19 cellular contexts compared by ENCODE assay signal in genomic region chr12:2039034-2039433, GRCh38.
"Had no signal": no experiment of that assay in that cellular context is flagged by ENCODE, and none has a peak within 500 bp of the region (broad histone marks: within the 10 kb centered on the region; RNA-seq: fewer than 3 reads in every experiment).

No MANE protein-coding gene starts in this region.

- H3K4me3 Mint-ChIP-seq: memory B cell; natural killer cell; stimulated activated naive CD8-positive, alpha-beta T cell treated with anti-CD3 and anti-CD28 coated beads, Interleukin-15, amount 100 ng/mL, for 72 hours; type B pancreatic cell had no signal

- ATAC-seq: gastrocnemius medialis; left colon; natural killer cell; pancreas; sciatic nerve; stimulated activated naive CD8-positive, alpha-beta T cell treated with anti-CD3 and anti-CD28 coated beads, Interleukin-15, amount 100 ng/mL, for 72 hours had no signal

- H3K27ac Mint-ChIP-seq: memory B cell; natural killer cell; stimulated activated naive CD8-positive, alpha-beta T cell treated with anti-CD3 and anti-CD28 coated beads, Interleukin-15, amount 100 ng/mL, for 72 hours; type B pancreatic cell had no signal

- H3K9me3 ChIP-seq: gastrocnemius medialis, pancreas, suprapubic skin had no signal

- H3K4me3 ChIP-seq: dorsolateral prefrontal cortex, gastrocnemius medialis, lung, pancreas, smooth muscle cell, suprapubic skin had no signal

- H3K4me1 ChIP-seq: pancreas had no signal

- H3K27ac ChIP-seq: dorsolateral prefrontal cortex, gastrocnemius medialis, pancreas, suprapubic skin had no signal

- H3K27me3 ChIP-seq: dorsolateral prefrontal cortex, pancreas, suprapubic skin had no signal

- H3K36me3 Mint-ChIP-seq: memory B cell, natural killer cell, type B pancreatic cell had no signal

- H3K9me3 Mint-ChIP-seq: memory B cell; natural killer cell; stimulated activated naive CD8-positive, alpha-beta T cell treated with anti-CD3 and anti-CD28 coated beads, Interleukin-15, amount 100 ng/mL, for 72 hours; type B pancreatic cell had no signal

- DNase-seq: dorsolateral prefrontal cortex; effector CD4-positive, alpha-beta T cell; gastrocnemius medialis; hippocampal formation; left colon; natural killer cell; pancreas; stimulated activated CD4-positive, alpha-beta T cell treated with anti-CD3 and anti-CD28 coated beads, Interleukin-12 subunit alpha, Interleukin-12 subunit beta, amount 100 ng/mL, for 4 hours; stimulated activated CD4-positive, alpha-beta T cell treated with anti-CD3 and anti-CD28 coated beads, Interleukin-1b, Interleukin-23, amount 100 ng/mL, for 48 hours; stimulated activated CD4-positive, alpha-beta T cell treated with anti-CD3 and anti-CD28 coated beads, Interleukin-4, amount 100 ng/mL, for 1 hour; stimulated activated CD8-positive, alpha-beta memory T cell treated with anti-CD3 and anti-CD28 coated beads, Interleukin-4, amount 100 ng/mL, for 48 hours; stimulated activated naive CD4-positive, alpha-beta T cell; stimulated activated naive CD8-positive, alpha-beta T cell treated with anti-CD3 and anti-CD28 coated beads, Interleukin-15, amount 100 ng/mL, for 72 hours had no signal

- H3K36me3 ChIP-seq: gastrocnemius medialis, pancreas, suprapubic skin had no signal
